ENCODE assay signal across 15 cellular contexts in genomic region chr7:56537477-56537876, GRCh38.
"Had no signal": no experiment of that assay in that cellular context is flagged by ENCODE, and none has a peak within 500 bp of the region (broad histone marks: within the 10 kb centered on the region; RNA-seq: fewer than 3 reads in every experiment).

No MANE protein-coding gene starts in this region.

- ATAC-seq: activated CD8-positive, alpha-beta memory T cell treated with anti-CD3 and anti-CD28 coated beads, Interleukin-2, amount 10 ng/mL, durations not matched to agents 7 days and 5 days; natural killer cell treated with Interleukin-12 subunit alpha and Interleukin-12 subunit beta and Interleukin-15 and Interleukin-18, amount 100 ng/mL, for 72 hours; stimulated activated memory B cell treated with anti-CD40 and anti-IgM and Interleukin-4, amounts not matched to agents 10 μg/mL and 1 μg/mL and 100 μg/mL, for 72 hours; WTC11 had no signal

- H3K27ac ChIP-seq: neutrophil, pancreas, transverse colon, vagina had no signal

- DNase-seq: activated CD4-positive, alpha-beta memory T cell treated with anti-CD3 and anti-CD28 coated beads, Interleukin-2, amount 10 ng/mL, durations not matched to agents 7 days and 5 days; activated CD4-positive, alpha-beta T cell treated with anti-CD3 and anti-CD28 coated beads for 4 hours; activated CD8-positive, alpha-beta memory T cell treated with anti-CD3 and anti-CD28 coated beads, Interleukin-2, amount 10 ng/mL, durations not matched to agents 7 days and 5 days; activated naive CD8-positive, alpha-beta T cell treated with anti-CD3 and anti-CD28 coated beads, Interleukin-2, amount 10 ng/mL, durations not matched to agents 7 days and 5 days; dermis blood vessel endothelial cell; foreskin fibroblast; stimulated activated CD4-positive, alpha-beta T cell treated with anti-CD3 and anti-CD28 coated beads, Interleukin-4, amount 100 ng/mL, for 4 hours; transverse colon had no signal

- H3K4me1 ChIP-seq: body of pancreas, pancreas, transverse colon, vagina had no signal

- H3K9me3 ChIP-seq: pancreas, vagina had no signal

- H3K36me3 ChIP-seq: neutrophil, pancreas, transverse colon, vagina had no signal

- H3K27me3 ChIP-seq: body of pancreas, neutrophil, pancreas, transverse colon, vagina had no signal

- H3K4me3 ChIP-seq: transverse colon had no signal
